Comparison of ENCODE assay signal across 1 cellular context in the genomic region with DNA sequence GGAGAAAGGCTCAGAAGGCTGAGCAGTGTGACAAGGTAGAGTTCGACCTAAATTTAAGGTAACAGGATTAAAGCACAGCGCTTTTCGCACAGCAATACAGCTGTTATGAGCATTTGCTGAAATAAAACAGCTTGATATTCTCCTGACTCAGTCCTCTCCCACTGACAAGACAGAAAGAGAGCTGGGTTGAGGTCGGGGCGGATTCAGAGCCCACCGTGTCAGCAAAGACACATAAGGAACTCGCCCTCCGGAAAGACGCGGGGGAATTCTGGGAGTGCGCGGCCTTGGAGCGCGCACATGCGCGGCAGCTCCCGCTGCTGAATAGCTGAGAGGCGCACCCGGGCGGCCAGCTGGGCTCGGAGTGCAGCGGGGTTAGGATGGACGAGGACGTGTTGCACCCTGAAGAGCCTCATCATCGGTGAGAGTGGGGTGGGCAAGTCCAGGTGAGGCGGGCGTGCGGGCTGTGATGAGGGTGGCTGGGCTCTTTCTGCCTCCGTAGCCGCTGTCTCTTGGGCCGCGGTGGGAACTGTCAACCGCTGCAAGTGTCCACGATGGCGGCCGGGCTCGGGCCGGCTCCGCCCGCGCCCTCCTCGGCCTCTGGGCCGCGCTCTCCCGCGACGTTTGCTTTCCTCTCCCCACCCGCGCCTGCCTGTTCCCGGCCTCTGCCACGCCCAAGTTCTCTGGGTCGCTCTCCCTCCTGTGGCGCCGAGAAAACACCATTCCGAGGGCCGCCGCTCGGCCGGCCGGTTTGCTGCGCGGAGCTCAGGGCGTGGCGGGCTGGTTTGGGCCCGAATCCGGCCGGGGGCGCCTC.
TF ChIP-seq lines count a peak whose summit lies in the region.

No MANE protein-coding gene starts in this region.

TF ChIP-seq in K562, 482 proteins besides CTCF, POLR2A, EP300 and RAD21 (continued from another document and continues in another):
- TF ChIP-seq, protein P1, sequence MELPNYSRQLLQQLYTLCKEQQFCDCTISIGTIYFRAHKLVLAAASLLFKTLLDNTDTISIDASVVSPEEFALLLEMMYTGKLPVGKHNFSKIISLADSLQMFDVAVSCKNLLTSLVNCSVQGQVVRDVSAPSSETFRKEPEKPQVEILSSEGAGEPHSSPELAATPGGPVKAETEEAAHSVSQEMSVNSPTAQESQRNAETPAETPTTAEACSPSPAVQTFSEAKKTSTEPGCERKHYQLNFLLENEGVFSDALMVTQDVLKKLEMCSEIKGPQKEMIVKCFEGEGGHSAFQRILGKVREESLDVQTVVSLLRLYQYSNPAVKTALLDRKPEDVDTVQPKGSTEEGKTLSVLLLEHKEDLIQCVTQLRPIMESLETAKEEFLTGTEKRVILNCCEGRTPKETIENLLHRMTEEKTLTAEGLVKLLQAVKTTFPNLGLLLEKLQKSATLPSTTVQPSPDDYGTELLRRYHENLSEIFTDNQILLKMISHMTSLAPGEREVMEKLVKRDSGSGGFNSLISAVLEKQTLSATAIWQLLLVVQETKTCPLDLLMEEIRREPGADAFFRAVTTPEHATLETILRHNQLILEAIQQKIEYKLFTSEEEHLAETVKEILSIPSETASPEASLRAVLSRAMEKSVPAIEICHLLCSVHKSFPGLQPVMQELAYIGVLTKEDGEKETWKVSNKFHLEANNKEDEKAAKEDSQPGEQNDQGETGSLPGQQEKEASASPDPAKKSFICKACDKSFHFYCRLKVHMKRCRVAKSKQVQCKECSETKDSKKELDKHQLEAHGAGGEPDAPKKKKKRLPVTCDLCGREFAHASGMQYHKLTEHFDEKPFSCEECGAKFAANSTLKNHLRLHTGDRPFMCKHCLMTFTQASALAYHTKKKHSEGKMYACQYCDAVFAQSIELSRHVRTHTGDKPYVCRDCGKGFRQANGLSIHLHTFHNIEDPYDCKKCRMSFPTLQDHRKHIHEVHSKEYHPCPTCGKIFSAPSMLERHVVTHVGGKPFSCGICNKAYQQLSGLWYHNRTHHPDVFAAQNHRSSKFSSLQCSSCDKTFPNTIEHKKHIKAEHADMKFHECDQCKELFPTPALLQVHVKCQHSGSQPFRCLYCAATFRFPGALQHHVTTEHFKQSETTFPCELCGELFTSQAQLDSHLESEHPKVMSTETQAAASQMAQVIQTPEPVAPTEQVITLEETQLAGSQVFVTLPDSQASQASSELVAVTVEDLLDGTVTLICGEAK (IDR thresholded peaks at IDR 0.05) = 0 out of 2 replicates have a peak, but pooled peaks have one; percentile 21
- TF ChIP-seq, protein P1 (CRISPR knock-in tag; IDR thresholded peaks at IDR 0.05) = no peak
- no peak for TF ChIP-seq LEF1 (IDR thresholded peaks at IDR 0.05)
- no peak for TF ChIP-seq ZNF197 (CRISPR knock-in tag; IDR thresholded peaks at IDR 0.05; ENCODE audit: low read depth)
- no peak for TF ChIP-seq KAT8 (IDR thresholded peaks at IDR 0.05; ENCODE audit: low read depth)
- no peak for TF ChIP-seq SRSF9 (IDR thresholded peaks at IDR 0.05; ENCODE audit: borderline replicate concordance, low read depth, low read length)
- no peak for TF ChIP-seq XRCC5 (IDR thresholded peaks at IDR 0.05; ENCODE audit: low read depth, low read length)
- peak in 1 of 2 experiments; percentile 60; a peak in 1 of 4 replicates for TF ChIP-seq TEAD1 (CRISPR knock-in tag; IDR thresholded peaks at IDR 0.05)
- TF ChIP-seq SP1 (CRISPR knock-in tag; IDR thresholded peaks at IDR 0.05) = no peak
- TF ChIP-seq BDP1 (IDR thresholded peaks at IDR 0.05; ENCODE audit: insufficient read depth, insufficient read length) = no peak
- TF ChIP-seq, protein P2, sequence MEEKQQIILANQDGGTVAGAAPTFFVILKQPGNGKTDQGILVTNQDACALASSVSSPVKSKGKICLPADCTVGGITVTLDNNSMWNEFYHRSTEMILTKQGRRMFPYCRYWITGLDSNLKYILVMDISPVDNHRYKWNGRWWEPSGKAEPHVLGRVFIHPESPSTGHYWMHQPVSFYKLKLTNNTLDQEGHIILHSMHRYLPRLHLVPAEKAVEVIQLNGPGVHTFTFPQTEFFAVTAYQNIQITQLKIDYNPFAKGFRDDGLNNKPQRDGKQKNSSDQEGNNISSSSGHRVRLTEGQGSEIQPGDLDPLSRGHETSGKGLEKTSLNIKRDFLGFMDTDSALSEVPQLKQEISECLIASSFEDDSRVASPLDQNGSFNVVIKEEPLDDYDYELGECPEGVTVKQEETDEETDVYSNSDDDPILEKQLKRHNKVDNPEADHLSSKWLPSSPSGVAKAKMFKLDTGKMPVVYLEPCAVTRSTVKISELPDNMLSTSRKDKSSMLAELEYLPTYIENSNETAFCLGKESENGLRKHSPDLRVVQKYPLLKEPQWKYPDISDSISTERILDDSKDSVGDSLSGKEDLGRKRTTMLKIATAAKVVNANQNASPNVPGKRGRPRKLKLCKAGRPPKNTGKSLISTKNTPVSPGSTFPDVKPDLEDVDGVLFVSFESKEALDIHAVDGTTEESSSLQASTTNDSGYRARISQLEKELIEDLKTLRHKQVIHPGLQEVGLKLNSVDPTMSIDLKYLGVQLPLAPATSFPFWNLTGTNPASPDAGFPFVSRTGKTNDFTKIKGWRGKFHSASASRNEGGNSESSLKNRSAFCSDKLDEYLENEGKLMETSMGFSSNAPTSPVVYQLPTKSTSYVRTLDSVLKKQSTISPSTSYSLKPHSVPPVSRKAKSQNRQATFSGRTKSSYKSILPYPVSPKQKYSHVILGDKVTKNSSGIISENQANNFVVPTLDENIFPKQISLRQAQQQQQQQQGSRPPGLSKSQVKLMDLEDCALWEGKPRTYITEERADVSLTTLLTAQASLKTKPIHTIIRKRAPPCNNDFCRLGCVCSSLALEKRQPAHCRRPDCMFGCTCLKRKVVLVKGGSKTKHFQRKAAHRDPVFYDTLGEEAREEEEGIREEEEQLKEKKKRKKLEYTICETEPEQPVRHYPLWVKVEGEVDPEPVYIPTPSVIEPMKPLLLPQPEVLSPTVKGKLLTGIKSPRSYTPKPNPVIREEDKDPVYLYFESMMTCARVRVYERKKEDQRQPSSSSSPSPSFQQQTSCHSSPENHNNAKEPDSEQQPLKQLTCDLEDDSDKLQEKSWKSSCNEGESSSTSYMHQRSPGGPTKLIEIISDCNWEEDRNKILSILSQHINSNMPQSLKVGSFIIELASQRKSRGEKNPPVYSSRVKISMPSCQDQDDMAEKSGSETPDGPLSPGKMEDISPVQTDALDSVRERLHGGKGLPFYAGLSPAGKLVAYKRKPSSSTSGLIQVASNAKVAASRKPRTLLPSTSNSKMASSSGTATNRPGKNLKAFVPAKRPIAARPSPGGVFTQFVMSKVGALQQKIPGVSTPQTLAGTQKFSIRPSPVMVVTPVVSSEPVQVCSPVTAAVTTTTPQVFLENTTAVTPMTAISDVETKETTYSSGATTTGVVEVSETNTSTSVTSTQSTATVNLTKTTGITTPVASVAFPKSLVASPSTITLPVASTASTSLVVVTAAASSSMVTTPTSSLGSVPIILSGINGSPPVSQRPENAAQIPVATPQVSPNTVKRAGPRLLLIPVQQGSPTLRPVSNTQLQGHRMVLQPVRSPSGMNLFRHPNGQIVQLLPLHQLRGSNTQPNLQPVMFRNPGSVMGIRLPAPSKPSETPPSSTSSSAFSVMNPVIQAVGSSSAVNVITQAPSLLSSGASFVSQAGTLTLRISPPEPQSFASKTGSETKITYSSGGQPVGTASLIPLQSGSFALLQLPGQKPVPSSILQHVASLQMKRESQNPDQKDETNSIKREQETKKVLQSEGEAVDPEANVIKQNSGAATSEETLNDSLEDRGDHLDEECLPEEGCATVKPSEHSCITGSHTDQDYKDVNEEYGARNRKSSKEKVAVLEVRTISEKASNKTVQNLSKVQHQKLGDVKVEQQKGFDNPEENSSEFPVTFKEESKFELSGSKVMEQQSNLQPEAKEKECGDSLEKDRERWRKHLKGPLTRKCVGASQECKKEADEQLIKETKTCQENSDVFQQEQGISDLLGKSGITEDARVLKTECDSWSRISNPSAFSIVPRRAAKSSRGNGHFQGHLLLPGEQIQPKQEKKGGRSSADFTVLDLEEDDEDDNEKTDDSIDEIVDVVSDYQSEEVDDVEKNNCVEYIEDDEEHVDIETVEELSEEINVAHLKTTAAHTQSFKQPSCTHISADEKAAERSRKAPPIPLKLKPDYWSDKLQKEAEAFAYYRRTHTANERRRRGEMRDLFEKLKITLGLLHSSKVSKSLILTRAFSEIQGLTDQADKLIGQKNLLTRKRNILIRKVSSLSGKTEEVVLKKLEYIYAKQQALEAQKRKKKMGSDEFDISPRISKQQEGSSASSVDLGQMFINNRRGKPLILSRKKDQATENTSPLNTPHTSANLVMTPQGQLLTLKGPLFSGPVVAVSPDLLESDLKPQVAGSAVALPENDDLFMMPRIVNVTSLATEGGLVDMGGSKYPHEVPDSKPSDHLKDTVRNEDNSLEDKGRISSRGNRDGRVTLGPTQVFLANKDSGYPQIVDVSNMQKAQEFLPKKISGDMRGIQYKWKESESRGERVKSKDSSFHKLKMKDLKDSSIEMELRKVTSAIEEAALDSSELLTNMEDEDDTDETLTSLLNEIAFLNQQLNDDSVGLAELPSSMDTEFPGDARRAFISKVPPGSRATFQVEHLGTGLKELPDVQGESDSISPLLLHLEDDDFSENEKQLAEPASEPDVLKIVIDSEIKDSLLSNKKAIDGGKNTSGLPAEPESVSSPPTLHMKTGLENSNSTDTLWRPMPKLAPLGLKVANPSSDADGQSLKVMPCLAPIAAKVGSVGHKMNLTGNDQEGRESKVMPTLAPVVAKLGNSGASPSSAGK (IDR thresholded peaks at IDR 0.05) = peak; percentile 90
- peak in 1 of 2 experiments; percentile 41; a peak in 1 of 4 replicates for TF ChIP-seq FOXK2 (conservative IDR thresholded peaks at IDR 0.05 in 1 of 2, IDR thresholded peaks at IDR 0.05 in 1 of 2; ENCODE audit: low read depth in 2 of 2)
- TF ChIP-seq, protein P3, sequence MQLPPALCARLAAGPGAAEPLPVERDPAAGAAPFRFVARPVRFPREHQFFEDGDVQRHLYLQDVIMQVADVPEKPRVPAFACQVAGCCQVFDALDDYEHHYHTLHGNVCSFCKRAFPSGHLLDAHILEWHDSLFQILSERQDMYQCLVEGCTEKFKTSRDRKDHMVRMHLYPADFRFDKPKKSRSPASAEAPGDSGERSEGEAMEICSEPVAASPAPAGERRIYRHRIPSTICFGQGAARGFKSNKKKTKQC (CRISPR knock-in tag; IDR thresholded peaks at IDR 0.05) = 0 out of 2 replicates have a peak, but pooled peaks have one; percentile 14
- TF ChIP-seq PHF8 (IDR thresholded peaks at IDR 0.05; ENCODE audit: borderline replicate concordance, low read length) = peak; percentile 84; the same call in 1 of the 2 replicates
- 0 out of 2 replicates have a peak, but pooled peaks have one; percentile 70 for TF ChIP-seq CBX1 (IDR thresholded peaks at IDR 0.05; ENCODE audit: low read depth)
- TF ChIP-seq NR3C1 (CRISPR knock-in tag; IDR thresholded peaks at IDR 0.05) = no peak
- no peak for TF ChIP-seq ZNF589 (CRISPR knock-in tag; IDR thresholded peaks at IDR 0.05; ENCODE audit: low read depth)
- TF ChIP-seq, protein P4, sequence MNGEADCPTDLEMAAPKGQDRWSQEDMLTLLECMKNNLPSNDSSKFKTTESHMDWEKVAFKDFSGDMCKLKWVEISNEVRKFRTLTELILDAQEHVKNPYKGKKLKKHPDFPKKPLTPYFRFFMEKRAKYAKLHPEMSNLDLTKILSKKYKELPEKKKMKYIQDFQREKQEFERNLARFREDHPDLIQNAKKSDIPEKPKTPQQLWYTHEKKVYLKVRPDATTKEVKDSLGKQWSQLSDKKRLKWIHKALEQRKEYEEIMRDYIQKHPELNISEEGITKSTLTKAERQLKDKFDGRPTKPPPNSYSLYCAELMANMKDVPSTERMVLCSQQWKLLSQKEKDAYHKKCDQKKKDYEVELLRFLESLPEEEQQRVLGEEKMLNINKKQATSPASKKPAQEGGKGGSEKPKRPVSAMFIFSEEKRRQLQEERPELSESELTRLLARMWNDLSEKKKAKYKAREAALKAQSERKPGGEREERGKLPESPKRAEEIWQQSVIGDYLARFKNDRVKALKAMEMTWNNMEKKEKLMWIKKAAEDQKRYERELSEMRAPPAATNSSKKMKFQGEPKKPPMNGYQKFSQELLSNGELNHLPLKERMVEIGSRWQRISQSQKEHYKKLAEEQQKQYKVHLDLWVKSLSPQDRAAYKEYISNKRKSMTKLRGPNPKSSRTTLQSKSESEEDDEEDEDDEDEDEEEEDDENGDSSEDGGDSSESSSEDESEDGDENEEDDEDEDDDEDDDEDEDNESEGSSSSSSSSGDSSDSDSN (IDR thresholded peaks at IDR 0.05; ENCODE audit: borderline replicate concordance in 1 of 2, low read depth in 2 of 2, low read length in 2 of 2) = peak; percentile 88 to 93; a peak in 3 of 4 replicates
- TF ChIP-seq, protein P5, sequence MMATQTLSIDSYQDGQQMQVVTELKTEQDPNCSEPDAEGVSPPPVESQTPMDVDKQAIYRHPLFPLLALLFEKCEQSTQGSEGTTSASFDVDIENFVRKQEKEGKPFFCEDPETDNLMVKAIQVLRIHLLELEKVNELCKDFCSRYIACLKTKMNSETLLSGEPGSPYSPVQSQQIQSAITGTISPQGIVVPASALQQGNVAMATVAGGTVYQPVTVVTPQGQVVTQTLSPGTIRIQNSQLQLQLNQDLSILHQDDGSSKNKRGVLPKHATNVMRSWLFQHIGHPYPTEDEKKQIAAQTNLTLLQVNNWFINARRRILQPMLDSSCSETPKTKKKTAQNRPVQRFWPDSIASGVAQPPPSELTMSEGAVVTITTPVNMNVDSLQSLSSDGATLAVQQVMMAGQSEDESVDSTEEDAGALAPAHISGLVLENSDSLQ (IDR thresholded peaks at IDR 0.05) = no peak; the same call in 1 of the 2 replicates
- no peak for TF ChIP-seq ZNF3 (CRISPR knock-in tag; IDR thresholded peaks at IDR 0.05)
- peak; percentile 80; the same call in 1 of the 2 replicates for TF ChIP-seq EP400 (IDR thresholded peaks at IDR 0.05)
- TF ChIP-seq KHSRP (IDR thresholded peaks at IDR 0.05) = no peak
- no peak; the same call in 1 of the 2 replicates for TF ChIP-seq NFE2 (IDR thresholded peaks at IDR 0.05; ENCODE audit: low read depth)
